Comparison of ENCODE assay signal across 1 cellular context in the genomic region with DNA sequence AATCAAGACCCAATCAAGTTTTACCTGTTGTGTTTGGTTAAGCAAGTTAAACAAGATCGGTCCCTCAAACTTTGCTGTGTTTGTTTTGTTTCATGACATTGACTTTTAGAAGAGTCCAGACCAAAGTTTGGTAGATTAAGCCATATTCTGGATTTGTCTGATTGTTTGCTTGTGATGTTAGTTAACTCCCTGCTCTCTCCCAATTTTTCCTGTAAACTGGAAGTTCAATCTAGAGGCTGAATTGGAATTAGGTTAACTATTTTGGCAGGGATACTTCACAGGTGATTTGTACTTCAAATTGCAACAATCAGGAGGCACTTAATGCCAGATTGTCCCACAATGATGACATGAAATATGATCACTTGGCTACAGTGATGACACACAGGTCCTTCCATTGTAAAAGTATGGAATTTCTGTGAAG.
A peak's percentile ranks its signal among the peaks of the same experiment; 100 is the strongest.
TF ChIP-seq lines count a peak whose summit lies in the region.

No MANE protein-coding gene starts in this region.

TF ChIP-seq in H1, 55 proteins besides CTCF, POLR2A, EP300 and RAD21:
- TF ChIP-seq CREB1 (IDR thresholded peaks at IDR 0.05) (peak; percentile 33; the same call in 1 of the 2 replicates), GABPA (IDR thresholded peaks at IDR 0.05; ENCODE audit: borderline replicate concordance, insufficient read depth, low read length) (no peak)
